ENCODE assay signal across 21 cellular contexts in the genomic region with DNA sequence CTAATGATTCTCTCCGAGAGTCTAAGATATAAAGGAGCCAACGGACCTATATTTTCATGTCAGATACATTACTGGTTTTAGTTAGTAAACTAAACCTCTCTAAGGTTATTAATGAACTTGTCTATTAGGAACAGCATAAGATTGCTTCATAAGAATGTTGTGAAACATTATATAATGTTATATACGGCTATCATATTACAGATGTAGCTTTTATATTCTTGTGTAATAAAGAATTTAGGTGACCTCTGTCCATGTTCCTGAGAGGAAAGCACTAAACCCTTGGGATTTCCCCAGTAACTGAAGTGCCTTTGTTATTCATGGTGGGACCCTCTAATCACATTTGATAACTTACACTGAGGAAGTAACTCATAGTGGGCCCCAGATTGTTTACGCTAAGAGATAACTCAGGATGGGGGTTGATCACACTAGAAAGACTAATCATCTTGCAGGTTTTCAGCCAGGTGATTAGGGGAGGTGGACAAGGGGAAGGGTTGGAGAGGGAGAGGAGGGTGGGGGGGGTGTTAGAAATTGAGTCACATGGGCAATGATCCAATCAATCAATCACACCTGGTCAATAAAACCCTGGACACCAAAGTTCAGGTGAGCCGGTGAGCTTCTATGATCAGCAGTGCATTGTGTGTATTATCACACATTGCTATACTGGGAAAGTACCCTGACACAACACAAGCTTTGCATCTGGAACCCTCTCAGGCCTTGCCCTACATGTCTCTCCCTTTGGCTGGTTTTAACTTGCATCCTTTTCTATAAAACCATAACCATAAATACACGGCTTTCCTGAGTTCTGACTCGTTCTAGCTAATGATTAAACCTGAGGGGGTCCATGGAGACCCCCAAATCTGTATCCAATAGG. TPM values are rescaled to one million over a fixed set of nuclear protein-coding genes. Genes with fewer than 3 reads are reported as not detected.
A peak's percentile ranks its signal among the peaks of the same experiment; 100 is the strongest.
DNase-seq lines count a peak whose midpoint lies in the region; ATAC-seq, FAIRE-seq and TF ChIP-seq lines count a peak whose summit lies in the region.
"Had no signal": no experiment of that assay in that cellular context is flagged by ENCODE, and none has a peak within 500 bp of the region (broad histone marks: within the 10 kb centered on the region; RNA-seq: fewer than 3 reads in every experiment).

No MANE protein-coding gene starts in this region.

- in situ Hi-C loops in K562 (cut with MboI): no loop called here

- peaks cover 99% of the 10 kb centered on the region for H3K79me2 ChIP-seq in K562 (ENCODE audit: control insufficient read depth, insufficient read depth, low read length)

- H3K27ac ChIP-seq in K562 (ENCODE audit: extremely low read depth, low read depth, low read length): no peak overlapping the region
- H3K27ac ChIP-seq: brain microvascular endothelial cell, heart left ventricle, RWPE1 had no signal

- no peaks in the 10 kb centered on the region; the same call in 1 of the 2 replicates for H4K20me1 ChIP-seq in K562 (replicated peaks; ENCODE audit: control insufficient read depth, insufficient read depth, low read length)

- no peak for DNase-seq in activated CD8-positive, alpha-beta T cell treated with anti-CD3 and anti-CD28 coated beads for 36 hours
- no peak for DNase-seq in activated CD8-positive, alpha-beta T cell treated with anti-CD3 and anti-CD28 coated beads, Interleukin-2, amount 10 ng/mL, durations not matched to agents 7 days and 5 days
- DNase-seq in K562 (ENCODE audit: extremely low read depth in 1 of 4, low spot score in 3 of 4): no peak
- DNase-seq in left lobe of liver (ENCODE audit: low spot score): no peak
- DNase-seq in COLO668 (lab: John Stamatoyannopoulos, UW; ENCODE audit: unreplicated experiment): no peak
- no peak for DNase-seq in T-helper 2 cell
- DNase-seq in HuH-7.5 (ENCODE audit: low spot score): no peak
- DNase-seq in NK-92 (lab: John Stamatoyannopoulos, UW; ENCODE audit: unreplicated experiment): no peak
- DNase-seq: activated T-cell treated with anti-CD3 and anti-CD28 coated beads, Interleukin-2, amount 50 U/mL, for 1 hour; adrenal gland; brain microvascular endothelial cell; CD8-positive, alpha-beta memory T cell; cortex of kidney; DMS53; GDM1; heart left ventricle; KG1; T1000 had no signal

- no peak overlapping the region for H3K4me3 Mint-ChIP-seq in activated CD8-positive, alpha-beta T cell treated with anti-CD3 and anti-CD28 coated beads for 36 hours
- H3K4me3 Mint-ChIP-seq in activated CD8-positive, alpha-beta T cell treated with anti-CD3 and anti-CD28 coated beads, Interleukin-2, amount 10 ng/mL, durations not matched to agents 7 days and 5 days: no peak overlapping the region

- H3K9me3 Mint-ChIP-seq in activated CD8-positive, alpha-beta T cell treated with anti-CD3 and anti-CD28 coated beads for 36 hours: peaks cover 11% of the 10 kb centered on the region
- peaks cover 17% of the 10 kb centered on the region for H3K9me3 Mint-ChIP-seq in activated CD8-positive, alpha-beta T cell treated with anti-CD3 and anti-CD28 coated beads, Interleukin-2, amount 10 ng/mL, durations not matched to agents 7 days and 5 days (ENCODE audit: insufficient read depth)

- no peak for TF ChIP-seq CTCF in activated CD8-positive, alpha-beta T cell treated with anti-CD3 and anti-CD28 coated beads for 36 hours (IDR thresholded peaks at IDR 0.05)
- TF ChIP-seq CTCF in K562 (IDR thresholded peaks at IDR 0.05 in 2 of 3, conservative IDR thresholded peaks at IDR 0.05 in 1 of 3; ENCODE audit: insufficient read depth in 2 of 3, low read depth in 1 of 3, low read length in 3 of 3): no peak

- CTCF ChIA-PET in activated CD8-positive, alpha-beta T cell treated with anti-CD3 and anti-CD28 coated beads for 36 hours (lab: Charles Lee): no interaction called here
- CTCF ChIA-PET in activated CD8-positive, alpha-beta T cell treated with anti-CD3 and anti-CD28 coated beads, Interleukin-2, amount 10 ng/mL, durations not matched to agents 7 days and 5 days (lab: Charles Lee): no interaction called here
- CTCF ChIA-PET in K562 (lab: Yijun Ruan, JAX; ENCODE audit: low intra/inter-chr PET ratio): no interaction called here

- H3K27me3 ChIP-seq in K562 (ENCODE audit: control insufficient read depth in 2 of 2, insufficient read depth in 2 of 2, low read length in 2 of 2): no peaks in the 10 kb centered on the region
- H3K27me3 ChIP-seq: adrenal gland, brain microvascular endothelial cell, heart left ventricle had no signal

- no peak for TF ChIP-seq POLR2A in K562 (conservative IDR thresholded peaks at IDR 0.05)

- peaks cover 53% of the 10 kb centered on the region for H3K4me1 Mint-ChIP-seq in activated CD8-positive, alpha-beta T cell treated with anti-CD3 and anti-CD28 coated beads for 36 hours (ENCODE audit: low read depth)
- H3K4me1 Mint-ChIP-seq in activated CD8-positive, alpha-beta T cell treated with anti-CD3 and anti-CD28 coated beads, Interleukin-2, amount 10 ng/mL, durations not matched to agents 7 days and 5 days (ENCODE audit: low read depth): no peaks in the 10 kb centered on the region

- 65% methylated on average over 6 of the region's 7 CpGs for WGBS in K562 (ENCODE audit: insufficient coverage, low coverage, missing lambda C conversion rate)

- no peak overlapping the region for H3K4me3 ChIP-seq in K562
- H3K4me3 ChIP-seq: adrenal gland, heart left ventricle had no signal

- no TSS peak for BruUV-seq in K562 (replicated peaks; lab: Mats Ljungman, UMichigan)

- H3K9me3 ChIP-seq in K562 (replicated peaks; ENCODE audit: control insufficient read depth, insufficient read depth, low read depth, low read length): peaks cover 8% of the 10 kb centered on the region
- H3K9me3 ChIP-seq: adrenal gland had no signal

- H3K36me3 ChIP-seq in K562 (ENCODE audit: control insufficient read depth, insufficient read depth, low read length): peaks cover 14% of the 10 kb centered on the region; the same call in 2 of the 3 replicates
- H3K36me3 ChIP-seq: adrenal gland, brain microvascular endothelial cell, heart left ventricle had no signal

- no peaks in the 10 kb centered on the region for H3K9me1 ChIP-seq in K562 (ENCODE audit: control insufficient read depth, insufficient read depth, low read length)

- TF ChIP-seq RAD21 in K562 (CRISPR knock-in tag; conservative IDR thresholded peaks at IDR 0.05 in 1 of 2, IDR thresholded peaks at IDR 0.05 in 1 of 2): no peak

- peaks cover 16% of the 10 kb centered on the region for H3K36me3 Mint-ChIP-seq in activated CD8-positive, alpha-beta T cell treated with anti-CD3 and anti-CD28 coated beads for 36 hours (ENCODE audit: low read depth)
- H3K36me3 Mint-ChIP-seq in activated CD8-positive, alpha-beta T cell treated with anti-CD3 and anti-CD28 coated beads, Interleukin-2, amount 10 ng/mL, durations not matched to agents 7 days and 5 days (ENCODE audit: low read depth): peaks cover 15% of the 10 kb centered on the region

- FAIRE-seq in K562 (lab: Jason Lieb, UNC): peak; percentile 19

- ATAC-seq in activated CD8-positive, alpha-beta T cell treated with anti-CD3 and anti-CD28 coated beads for 36 hours: peak; percentile 56
- ATAC-seq in activated CD8-positive, alpha-beta T cell treated with anti-CD3 and anti-CD28 coated beads, Interleukin-2, amount 10 ng/mL, durations not matched to agents 7 days and 5 days: no peak
- peak; percentile 32; the same call in 1 of the 3 replicates for ATAC-seq in K562
- peak; percentile 26 for ATAC-seq in left lobe of liver
- ATAC-seq: activated CD4-positive, CD25-positive, alpha-beta regulatory T cell treated with anti-CD3 and anti-CD28 coated beads, Interleukin-2, amount 50 U/mL, for 24 hours; heart left ventricle; SK-N-SH treated with all-trans-retinoic acid at 6 μM for 48 hours had no signal

- H3K27me3 Mint-ChIP-seq in activated CD8-positive, alpha-beta T cell treated with anti-CD3 and anti-CD28 coated beads for 36 hours: no peaks in the 10 kb centered on the region
- no peaks in the 10 kb centered on the region for H3K27me3 Mint-ChIP-seq in activated CD8-positive, alpha-beta T cell treated with anti-CD3 and anti-CD28 coated beads, Interleukin-2, amount 10 ng/mL, durations not matched to agents 7 days and 5 days (ENCODE audit: low read depth)
- H3K27me3 Mint-ChIP-seq: CD8-positive, alpha-beta memory T cell had no signal

- no peak for TF ChIP-seq EP300 in K562 (IDR thresholded peaks at IDR 0.05; ENCODE audit: low read length)

- H2AFZ ChIP-seq in K562 (ENCODE audit: low read depth, low read length): no peak overlapping the region

- no peaks in the 10 kb centered on the region; a peak in 1 of 5 replicates for H3K4me1 ChIP-seq in K562 (replicated peaks in 1 of 2; ENCODE audit: control insufficient read depth in 2 of 2, insufficient read depth in 2 of 2, low read length in 2 of 2)

- POLR2A ChIA-PET in activated CD8-positive, alpha-beta T cell treated with anti-CD3 and anti-CD28 coated beads for 36 hours (lab: Charles Lee): no interaction called here
- POLR2A ChIA-PET in activated CD8-positive, alpha-beta T cell treated with anti-CD3 and anti-CD28 coated beads, Interleukin-2, amount 10 ng/mL, durations not matched to agents 7 days and 5 days (lab: Charles Lee): no interaction called here
- POLR2A ChIA-PET in K562 (lab: Yijun Ruan, JAX): no interaction called here

- intact Hi-C loops in activated CD8-positive, alpha-beta T cell treated with anti-CD3 and anti-CD28 coated beads for 36 hours (cut with micrococcal nuclease): no loop called here
- intact Hi-C loops in K562 (cut with micrococcal nuclease): no loop called here

- no peak overlapping the region for H3K9ac ChIP-seq in K562 (ENCODE audit: insufficient read depth in 1 of 2, low read depth in 2 of 2, low read length in 2 of 2)

- H3K4me2 ChIP-seq in K562 (ENCODE audit: insufficient read depth, low read length): no peak overlapping the region

- H3K27ac Mint-ChIP-seq in activated CD8-positive, alpha-beta T cell treated with anti-CD3 and anti-CD28 coated beads for 36 hours: no peak overlapping the region
- no peak overlapping the region for H3K27ac Mint-ChIP-seq in activated CD8-positive, alpha-beta T cell treated with anti-CD3 and anti-CD28 coated beads, Interleukin-2, amount 10 ng/mL, durations not matched to agents 7 days and 5 days

RNA-seq across cellular contexts. Expression of gene ECPAS, which starts 25.8 kb away (rescaled TPM):
- 10 to 100 TPM; 71.6 to 79.6 TPM for total RNA-seq in activated CD8-positive, alpha-beta T cell treated with anti-CD3 and anti-CD28 coated beads for 36 hours
- 10 to 100 TPM; 55.9 to 59.1 TPM for total RNA-seq in activated CD8-positive, alpha-beta T cell treated with anti-CD3 and anti-CD28 coated beads, Interleukin-2, amount 10 ng/mL, durations not matched to agents 7 days and 5 days
- total RNA-seq in K562 (2011; cell fraction: chromatin; rRNA removed; ENCODE audit: low replicate concordance): 164 and 310 TPM in 2 replicates
- total RNA-seq in K562 (2011; cell fraction: nucleolus; rRNA removed): 78.2 and 103 TPM in 2 replicates
- total RNA-seq in K562 (2011; cell fraction: nucleoplasm; rRNA removed): 118 and 129 TPM in 2 replicates
- total RNA-seq in K562 (2014; rRNA removed) (71.3 and 83.4 TPM in 2 replicates), K562 (2014; rRNA removed; fragmentation: Illumina TruSeq; extraction: Trizol) (82.2 and 89.2 TPM in 2 replicates), K562 (2015; rRNA removed; fragmentation: Illumina TruSeq; extraction: Trizol) (79.6 and 87.4 TPM in 2 replicates), K562 (2021) (90.9 and 97.4 TPM in 2 replicates), left lobe of liver (36.4 TPM)
- polyA plus RNA-seq in K562 (2011; rRNA removed) (61.0 and 75.7 TPM in 2 replicates), K562 (2014; fragmentation: Illumina TruSeq; extraction: Trizol) (60.0 and 67.4 TPM in 2 replicates), K562 (2014; fragmentation: Nextera tagmentation; extraction: Ambion mirVana) (10 to 100 TPM; 14.5 to 29.5 TPM), K562 (2014; rRNA removed) (63.0 and 69.5 TPM in 2 replicates)
- 16.8 and 28.6 TPM in 2 replicates for polyA plus RNA-seq in K562 (2011; cell fraction: cytosol; rRNA removed)
- 154 and 156 TPM in 2 replicates for polyA plus RNA-seq in K562 (2011; cell fraction: nucleus; rRNA removed)
- 47.2 and 60.2 TPM in 2 replicates for polyA plus RNA-seq in K562 (2012)
- 280 and 281 TPM in 2 replicates for polyA minus RNA-seq in K562 (2011; rRNA and poly(A)+ RNA removed)
- polyA minus RNA-seq in K562 (2011; cell fraction: cytosol; rRNA and poly(A)+ RNA removed): 89.1 and 113 TPM in 2 replicates
- polyA minus RNA-seq in K562 (2011; cell fraction: nucleus; rRNA and poly(A)+ RNA removed): 84.0 and 133 TPM in 2 replicates
